19 cellular contexts compared by ENCODE assay signal in the genomic region with DNA sequence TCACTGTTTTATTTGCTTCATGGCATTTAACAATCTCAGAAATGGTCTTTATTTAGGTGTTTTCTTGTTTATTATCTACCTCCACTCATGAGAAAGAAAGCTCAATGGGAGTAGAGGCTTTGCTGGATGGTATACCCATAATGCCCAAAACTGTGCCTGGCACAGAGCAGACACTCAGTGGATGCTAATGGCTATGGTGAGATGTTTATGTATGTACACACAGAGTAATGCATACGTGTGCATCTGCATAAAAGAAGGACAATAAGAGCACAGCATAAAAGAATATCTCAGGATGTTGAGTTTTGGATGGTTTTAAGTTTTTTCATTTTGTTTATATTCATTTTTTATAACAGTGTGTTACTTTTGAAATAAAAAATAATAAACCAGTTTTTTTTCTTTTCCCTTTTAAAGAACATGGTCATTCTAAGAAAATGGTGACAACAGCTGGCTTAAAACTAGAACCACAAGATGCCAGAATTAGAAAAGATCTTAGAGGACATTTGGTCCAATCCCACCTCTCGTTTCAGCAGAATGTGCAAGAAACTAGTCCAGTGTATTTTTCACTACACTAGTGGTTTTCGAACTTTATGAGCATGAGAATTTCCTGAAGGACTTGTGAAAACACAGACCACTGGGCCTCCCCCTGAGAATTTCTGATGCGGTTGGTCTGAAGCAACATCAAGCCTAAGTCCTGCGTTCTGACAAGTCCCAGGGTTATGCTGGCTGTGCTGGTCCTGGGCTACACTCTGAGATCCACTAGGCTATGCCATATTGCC.
DNase-seq lines count a peak whose midpoint lies in the region; ATAC-seq, FAIRE-seq and TF ChIP-seq lines count a peak whose summit lies in the region.
"Had no signal": no experiment of that assay in that cellular context is flagged by ENCODE, and none has a peak within 500 bp of the region (broad histone marks: within the 10 kb centered on the region; RNA-seq: fewer than 3 reads in every experiment).

No MANE protein-coding gene starts in this region.

- CTCF ChIA-PET in CD8-positive, alpha-beta T cell (lab: Charles Lee), result interaction anchor here (0.9 kb wide), 1 partner anchor 14 kb away, joined by 3 read pairs; no protein-coding TSS in a partner anchor
- CTCF ChIA-PET in RWPE1 (lab: Yijun Ruan, JAX), result interaction anchor here (0.7 kb wide), 1 partner anchor 123 kb away, joined by 3 read pairs; no protein-coding TSS in a partner anchor

- peaks cover 77% of the 10 kb centered on the region for H3K4me1 ChIP-seq in CD8-positive, alpha-beta T cell (ENCODE audit: insufficient read depth, low read length)

- DNase-seq in CD8-positive, alpha-beta T cell, result no peak
- no peak for DNase-seq in central memory CD8-positive, alpha-beta T cell (ENCODE audit: low spot score in 2 of 2)
- DNase-seq in endothelial cell (ENCODE audit: low spot score), result no peak
- DNase-seq in NCI-H1105 treated with DMSO at 0.1 percent for 48 hours (lab: John Stamatoyannopoulos, UW), result no peak
- DNase-seq in RWPE1 (ENCODE audit: low spot score), result no peak
- DNase-seq in GM19239 (ENCODE audit: insufficient read length, low spot score), result no peak
- DNase-seq: activated CD4-positive, alpha-beta T cell treated with anti-CD3 and anti-CD28 coated beads for 1 hour; left colon; MM.1S; naive B cell; right cardiac atrium; stimulated activated CD4-positive, alpha-beta T cell treated with anti-CD3 and anti-CD28 coated beads, Interleukin-4, amount 100 ng/mL, for 24 hours; stimulated activated naive CD8-positive, alpha-beta T cell treated with anti-CD3 and anti-CD28 coated beads, Interleukin-15, amount 100 ng/mL, for 72 hours; T-helper 1 cell had no signal

- POLR2A ChIA-PET in CD8-positive, alpha-beta T cell (lab: Charles Lee), result interaction anchor here (0.9 kb wide), 1 partner anchor 22 kb away, joined by 4 read pairs; no protein-coding TSS in a partner anchor
- POLR2A ChIA-PET in RWPE1 (lab: Yijun Ruan, JAX; ENCODE audit: low non-redundant PET), result no interaction called here

- no peak overlapping the region for H3K27ac ChIP-seq in CD8-positive, alpha-beta T cell (ENCODE audit: low read depth, low read length)
- no peak overlapping the region for H3K27ac ChIP-seq in RWPE1

- peaks cover 96% of the 10 kb centered on the region for H3K4me1 Mint-ChIP-seq in CD8-positive, alpha-beta T cell (ENCODE audit: low read depth)
- peaks cover 99% of the 10 kb centered on the region for H3K4me1 Mint-ChIP-seq in central memory CD8-positive, alpha-beta T cell
- peaks cover 36% of the 10 kb centered on the region for H3K4me1 Mint-ChIP-seq in endothelial cell (ENCODE audit: unreplicated experiment)

- no peaks in the 10 kb centered on the region for H3K9me3 Mint-ChIP-seq in CD8-positive, alpha-beta T cell
- no peaks in the 10 kb centered on the region for H3K9me3 Mint-ChIP-seq in central memory CD8-positive, alpha-beta T cell
- H3K9me3 Mint-ChIP-seq in endothelial cell (ENCODE audit: unreplicated experiment), result no peaks in the 10 kb centered on the region
- H3K9me3 Mint-ChIP-seq: activated T-helper 2 cell treated with anti-CD3 and anti-CD28 coated beads, Interferon-gamma antibody, Interleukin-2, Interleukin-4, amounts not matched to agents 10 μg/mL and 5 μg/mL and 100 μg/mL, durations not matched to agents 14 hours and 24 hours and 36 hours; naive B cell; stimulated activated naive CD8-positive, alpha-beta T cell treated with anti-CD3 and anti-CD28 coated beads, Interleukin-15, amount 100 ng/mL, for 72 hours had no signal

- no peak for ATAC-seq in CD8-positive, alpha-beta T cell
- ATAC-seq in GM18907 (IDR thresholded peaks at IDR 0.05; ENCODE audit: unreplicated experiment) (peak; percentile 58), HG03066 (IDR thresholded peaks at IDR 0.05; ENCODE audit: low read depth, unreplicated experiment) (peak; percentile 63)
- no peak for ATAC-seq in central memory CD8-positive, alpha-beta T cell (replicated peaks; ENCODE audit: extremely low read depth, poor library complexity, severe bottlenecking)
- ATAC-seq: left colon; right cardiac atrium; stimulated activated naive CD8-positive, alpha-beta T cell treated with anti-CD3 and anti-CD28 coated beads, Interleukin-15, amount 100 ng/mL, for 72 hours had no signal

- peaks cover 86% of the 10 kb centered on the region for H3K36me3 Mint-ChIP-seq in CD8-positive, alpha-beta T cell
- H3K36me3 Mint-ChIP-seq in central memory CD8-positive, alpha-beta T cell (ENCODE audit: insufficient read depth), result peaks cover 70% of the 10 kb centered on the region
- H3K36me3 Mint-ChIP-seq in endothelial cell (ENCODE audit: low read depth, unreplicated experiment), result peaks cover 35% of the 10 kb centered on the region
- H3K36me3 Mint-ChIP-seq: naive B cell had no signal

- H3K27me3 ChIP-seq in CD8-positive, alpha-beta T cell (ENCODE audit: insufficient read depth, low read length), result no peaks in the 10 kb centered on the region

- H3K36me3 ChIP-seq in CD8-positive, alpha-beta T cell (ENCODE audit: insufficient read depth, low read length), result no peaks in the 10 kb centered on the region

- TF ChIP-seq CTCF in CD8-positive, alpha-beta T cell (IDR thresholded peaks at IDR 0.05), result no peak
- no peak for TF ChIP-seq CTCF in endothelial cell (IDR thresholded peaks at IDR 0.05; ENCODE audit: unreplicated experiment)
- TF ChIP-seq CTCF in RWPE1 (conservative IDR thresholded peaks at IDR 0.05; ENCODE audit: low read depth), result no peak

- no peaks in the 10 kb centered on the region for H3K27me3 Mint-ChIP-seq in CD8-positive, alpha-beta T cell (ENCODE audit: low read depth)
- H3K27me3 Mint-ChIP-seq in central memory CD8-positive, alpha-beta T cell, result no peaks in the 10 kb centered on the region
- H3K27me3 Mint-ChIP-seq in endothelial cell (ENCODE audit: unreplicated experiment), result peaks cover 5% of the 10 kb centered on the region
- H3K27me3 Mint-ChIP-seq: B cell; naive B cell; stimulated activated naive CD8-positive, alpha-beta T cell treated with anti-CD3 and anti-CD28 coated beads, Interleukin-15, amount 100 ng/mL, for 72 hours had no signal

- H3K4me3 Mint-ChIP-seq in CD8-positive, alpha-beta T cell, result peak overlapping the region; percentile 39
- H3K4me3 Mint-ChIP-seq in central memory CD8-positive, alpha-beta T cell, result peak overlapping the region; percentile 62
- H3K4me3 Mint-ChIP-seq in endothelial cell (ENCODE audit: unreplicated experiment), result no peak overlapping the region
- H3K4me3 Mint-ChIP-seq: stimulated activated naive CD8-positive, alpha-beta T cell treated with anti-CD3 and anti-CD28 coated beads, Interleukin-15, amount 100 ng/mL, for 72 hours had no signal

- FAIRE-seq in GM19239 (lab: Jason Lieb, UNC), result no peak
- FAIRE-seq: bronchial epithelial cell had no signal

- no peak overlapping the region for H3K4me3 ChIP-seq in CD8-positive, alpha-beta T cell (ENCODE audit: low read depth, low read length)

- H3K9me3 ChIP-seq in CD8-positive, alpha-beta T cell (ENCODE audit: low read length), result no peaks in the 10 kb centered on the region

- peak overlapping the region; percentile 82 for H3K27ac Mint-ChIP-seq in CD8-positive, alpha-beta T cell
- H3K27ac Mint-ChIP-seq in central memory CD8-positive, alpha-beta T cell (ENCODE audit: low read depth), result peak overlapping the region; percentile 89
- no peak overlapping the region for H3K27ac Mint-ChIP-seq in endothelial cell (ENCODE audit: unreplicated experiment)
- H3K27ac Mint-ChIP-seq: activated T-helper 2 cell treated with anti-CD3 and anti-CD28 coated beads, Interferon-gamma antibody, Interleukin-2, Interleukin-4, amounts not matched to agents 10 μg/mL and 5 μg/mL and 100 μg/mL, durations not matched to agents 14 hours and 24 hours and 36 hours had no signal

- intact Hi-C loops in CD8-positive, alpha-beta T cell (cut with DNase I, micrococcal nuclease), result no loop called here

Comparison
In these comparisons a context has a peak if more than half of its experiments do, and no peak if none do; other contexts are left out.
1. ATAC-seq: peak in GM18907 (single experiment) and HG03066 (single experiment); none in CD8-positive, alpha-beta T cell (single experiment) and central memory CD8-positive, alpha-beta T cell (single experiment).